23 cellular contexts compared by ENCODE assay signal in genomic region chr16:49498241-49499017, GRCh38.
DNase-seq lines count a peak whose midpoint lies in the region; TF ChIP-seq lines count a peak whose summit lies in the region.
"Had no signal": no experiment of that assay in that cellular context is flagged by ENCODE, and none has a peak within 500 bp of the region (broad histone marks: within the 10 kb centered on the region; RNA-seq: fewer than 3 reads in every experiment).

No MANE protein-coding gene starts in this region.

- no peaks in the 10 kb centered on the region for H3K27me3 ChIP-seq in neural progenitor cell
- H3K27me3 ChIP-seq: adrenal gland, esophagus muscularis mucosa, hepatocyte, uterus had no signal

- peaks cover 5% of the 10 kb centered on the region for H3K27me3 Mint-ChIP-seq in neural progenitor cell (ENCODE audit: insufficient read depth, low read depth)
- H3K27me3 Mint-ChIP-seq: IgD-negative memory B cell had no signal

- DNase-seq in D341Med (ENCODE audit: low spot score) (peak; percentile 42), NCI-H128 (lab: John Stamatoyannopoulos, UW; ENCODE audit: unreplicated experiment) (peak; percentile 13), NCI-H82 (lab: John Stamatoyannopoulos, UW) (peak; percentile 82), neural progenitor cell (ENCODE audit: low spot score) (no peak), OCI-M2 (lab: John Stamatoyannopoulos, UW; ENCODE audit: unreplicated experiment) (no peak), GM19238 (ENCODE audit: insufficient read length, low spot score) (no peak), COR-L47 (lab: John Stamatoyannopoulos, UW) (no peak)
- DNase-seq: activated CD4-positive, alpha-beta T cell treated with anti-CD3 and anti-CD28 coated beads for 1 hour; activated T-cell treated with anti-CD3 and anti-CD28 coated beads, Interleukin-2, amount 50 U/mL, for 1 hour; adrenal gland; CD4-positive, CD25-positive, alpha-beta regulatory T cell; cortex of kidney; DMS153; foreskin melanocyte; GDM1; mesenchymal stem cell; small intestine; stimulated activated CD4-positive, alpha-beta T cell treated with anti-CD3 and anti-CD28 coated beads, Interleukin-2, amount 100 ng/mL, for 48 hours had no signal

- H3K4me1 Mint-ChIP-seq in neural progenitor cell: peaks cover 8% of the 10 kb centered on the region

- TF ChIP-seq CTCF in neural progenitor cell (IDR thresholded peaks at IDR 0.05): no peak

- H2AFZ ChIP-seq in neural progenitor cell (replicated peaks): no peak overlapping the region
- H2AFZ ChIP-seq: hepatocyte had no signal

- no peak overlapping the region for H3K4me3 Mint-ChIP-seq in neural progenitor cell
- H3K4me3 Mint-ChIP-seq: CD4-positive, CD25-positive, alpha-beta regulatory T cell; IgD-negative memory B cell; stimulated activated effector memory CD8-positive, alpha-beta T cell treated with anti-CD3 and anti-CD28 coated beads, Interleukin-12 subunit alpha, Interleukin-12 subunit beta, amount 100 ng/mL, for 72 hours had no signal

- peaks cover 36% of the 10 kb centered on the region for H3K36me3 Mint-ChIP-seq in neural progenitor cell
- H3K36me3 Mint-ChIP-seq: CD4-positive, CD25-positive, alpha-beta regulatory T cell; stimulated activated effector memory CD8-positive, alpha-beta T cell treated with anti-CD3 and anti-CD28 coated beads, Interleukin-12 subunit alpha, Interleukin-12 subunit beta, amount 100 ng/mL, for 72 hours had no signal

- H3F3A ChIP-seq in neural progenitor cell (ENCODE audit: low read depth): no peaks in the 10 kb centered on the region

- no peak overlapping the region for H3K27ac ChIP-seq in neural progenitor cell
- H3K27ac ChIP-seq: adrenal gland, esophagus muscularis mucosa, hepatocyte, uterus had no signal

- H3K36me3 ChIP-seq in neural progenitor cell: no peaks in the 10 kb centered on the region
- H3K36me3 ChIP-seq: adrenal gland, esophagus muscularis mucosa, uterus had no signal

- H4K20me1 ChIP-seq in neural progenitor cell (ENCODE audit: low read depth): no peaks in the 10 kb centered on the region

- no peak overlapping the region for H3K4me3 ChIP-seq in neural progenitor cell
- H3K4me3 ChIP-seq: adrenal gland, esophagus muscularis mucosa, hepatocyte, uterus had no signal

- H3K9ac ChIP-seq in neural progenitor cell: no peak overlapping the region

- H3K9me3 ChIP-seq in neural progenitor cell (ENCODE audit: low read depth): no peaks in the 10 kb centered on the region
- H3K9me3 ChIP-seq: adrenal gland, esophagus muscularis mucosa, uterus had no signal

- H3K79me2 ChIP-seq in neural progenitor cell (ENCODE audit: low read depth): no peaks in the 10 kb centered on the region
- H3K79me2 ChIP-seq: hepatocyte had no signal

- no peak overlapping the region for H3K4me2 ChIP-seq in neural progenitor cell
- H3K4me2 ChIP-seq: hepatocyte had no signal

- no peaks in the 10 kb centered on the region for H3K4me1 ChIP-seq in neural progenitor cell
- H3K4me1 ChIP-seq: adrenal gland, uterus had no signal

- H3K27ac Mint-ChIP-seq in neural progenitor cell: peak overlapping the region; percentile 57
- H3K27ac Mint-ChIP-seq: CD4-positive, CD25-positive, alpha-beta regulatory T cell; IgD-negative memory B cell; stimulated activated effector memory CD8-positive, alpha-beta T cell treated with anti-CD3 and anti-CD28 coated beads, Interleukin-12 subunit alpha, Interleukin-12 subunit beta, amount 100 ng/mL, for 72 hours had no signal

- H3K9me3 Mint-ChIP-seq in neural progenitor cell: no peaks in the 10 kb centered on the region
- H3K9me3 Mint-ChIP-seq: stimulated activated effector memory CD8-positive, alpha-beta T cell treated with anti-CD3 and anti-CD28 coated beads, Interleukin-12 subunit alpha, Interleukin-12 subunit beta, amount 100 ng/mL, for 72 hours had no signal

Comparison
In these comparisons a context has a peak if more than half of its experiments do, and no peak if none do; other contexts are left out.
1. DNase-seq: peak in D341Med (single experiment), NCI-H128 (single experiment) and NCI-H82 (single experiment); none in neural progenitor cell (single experiment), OCI-M2 (single experiment), GM19238 (single experiment) and COR-L47 (single experiment).